Comparison of ENCODE assay signal across 2 cellular contexts in the genomic region with DNA sequence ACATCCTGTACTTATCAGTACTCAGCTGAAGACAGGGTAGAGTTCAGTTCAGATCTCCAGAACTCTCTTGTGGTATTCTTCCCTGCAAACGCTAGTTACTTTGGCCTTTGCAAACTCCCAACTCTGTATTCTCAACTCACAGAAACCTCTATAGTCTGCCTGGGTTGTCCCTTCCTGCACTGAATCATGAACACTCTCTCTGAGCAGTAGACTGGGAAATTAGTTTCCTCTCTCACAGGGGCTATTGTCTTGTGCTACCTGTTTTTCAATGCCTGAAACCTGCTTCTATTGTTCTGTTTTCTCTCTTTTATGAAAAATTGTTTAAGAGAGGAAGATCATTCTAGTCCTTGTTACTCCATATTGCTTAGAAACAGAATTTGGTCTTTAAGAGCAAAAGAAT.
TF ChIP-seq lines count a peak whose summit lies in the region.

No MANE protein-coding gene starts in this region.

TF ChIP-seq in WTC11, 78 proteins besides CTCF, POLR2A, EP300 and RAD21:
- TF ChIP-seq SMAD3 (CRISPR knock-in tag; IDR thresholded peaks at IDR 0.05; ENCODE audit: borderline replicate concordance) (no peak), RORB (CRISPR knock-in tag; IDR thresholded peaks at IDR 0.05) (no peak), TEAD4 (CRISPR knock-in tag; IDR thresholded peaks at IDR 0.05) (no peak), ZNF317 (CRISPR knock-in tag; IDR thresholded peaks at IDR 0.05; ENCODE audit: borderline replicate concordance, low read depth) (no peak), HMGA2 (CRISPR knock-in tag; IDR thresholded peaks at IDR 0.05) (no peak), TCF7 (CRISPR knock-in tag; IDR thresholded peaks at IDR 0.05; ENCODE audit: low read depth) (no peak), GRHL2 (CRISPR knock-in tag; IDR thresholded peaks at IDR 0.05; ENCODE audit: insufficient replicate concordance, severe bottlenecking) (no peak), KAT7 (CRISPR knock-in tag; IDR thresholded peaks at IDR 0.05; ENCODE audit: borderline replicate concordance) (no peak), RELA (CRISPR knock-in tag; IDR thresholded peaks at IDR 0.05; ENCODE audit: borderline replicate concordance) (no peak)
- TF ChIP-seq, protein P1, sequence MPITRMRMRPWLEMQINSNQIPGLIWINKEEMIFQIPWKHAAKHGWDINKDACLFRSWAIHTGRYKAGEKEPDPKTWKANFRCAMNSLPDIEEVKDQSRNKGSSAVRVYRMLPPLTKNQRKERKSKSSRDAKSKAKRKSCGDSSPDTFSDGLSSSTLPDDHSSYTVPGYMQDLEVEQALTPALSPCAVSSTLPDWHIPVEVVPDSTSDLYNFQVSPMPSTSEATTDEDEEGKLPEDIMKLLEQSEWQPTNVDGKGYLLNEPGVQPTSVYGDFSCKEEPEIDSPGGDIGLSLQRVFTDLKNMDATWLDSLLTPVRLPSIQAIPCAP (CRISPR knock-in tag; IDR thresholded peaks at IDR 0.05) = no peak
- TF ChIP-seq, protein P2, sequence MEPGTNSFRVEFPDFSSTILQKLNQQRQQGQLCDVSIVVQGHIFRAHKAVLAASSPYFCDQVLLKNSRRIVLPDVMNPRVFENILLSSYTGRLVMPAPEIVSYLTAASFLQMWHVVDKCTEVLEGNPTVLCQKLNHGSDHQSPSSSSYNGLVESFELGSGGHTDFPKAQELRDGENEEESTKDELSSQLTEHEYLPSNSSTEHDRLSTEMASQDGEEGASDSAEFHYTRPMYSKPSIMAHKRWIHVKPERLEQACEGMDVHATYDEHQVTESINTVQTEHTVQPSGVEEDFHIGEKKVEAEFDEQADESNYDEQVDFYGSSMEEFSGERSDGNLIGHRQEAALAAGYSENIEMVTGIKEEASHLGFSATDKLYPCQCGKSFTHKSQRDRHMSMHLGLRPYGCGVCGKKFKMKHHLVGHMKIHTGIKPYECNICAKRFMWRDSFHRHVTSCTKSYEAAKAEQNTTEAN (CRISPR knock-in tag; IDR thresholded peaks at IDR 0.05) = no peak
- TF ChIP-seq, protein P3, sequence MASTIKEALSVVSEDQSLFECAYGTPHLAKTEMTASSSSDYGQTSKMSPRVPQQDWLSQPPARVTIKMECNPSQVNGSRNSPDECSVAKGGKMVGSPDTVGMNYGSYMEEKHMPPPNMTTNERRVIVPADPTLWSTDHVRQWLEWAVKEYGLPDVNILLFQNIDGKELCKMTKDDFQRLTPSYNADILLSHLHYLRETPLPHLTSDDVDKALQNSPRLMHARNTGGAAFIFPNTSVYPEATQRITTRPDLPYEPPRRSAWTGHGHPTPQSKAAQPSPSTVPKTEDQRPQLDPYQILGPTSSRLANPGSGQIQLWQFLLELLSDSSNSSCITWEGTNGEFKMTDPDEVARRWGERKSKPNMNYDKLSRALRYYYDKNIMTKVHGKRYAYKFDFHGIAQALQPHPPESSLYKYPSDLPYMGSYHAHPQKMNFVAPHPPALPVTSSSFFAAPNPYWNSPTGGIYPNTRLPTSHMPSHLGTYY (CRISPR knock-in tag; IDR thresholded peaks at IDR 0.05) = no peak
- TF ChIP-seq, protein P4, sequence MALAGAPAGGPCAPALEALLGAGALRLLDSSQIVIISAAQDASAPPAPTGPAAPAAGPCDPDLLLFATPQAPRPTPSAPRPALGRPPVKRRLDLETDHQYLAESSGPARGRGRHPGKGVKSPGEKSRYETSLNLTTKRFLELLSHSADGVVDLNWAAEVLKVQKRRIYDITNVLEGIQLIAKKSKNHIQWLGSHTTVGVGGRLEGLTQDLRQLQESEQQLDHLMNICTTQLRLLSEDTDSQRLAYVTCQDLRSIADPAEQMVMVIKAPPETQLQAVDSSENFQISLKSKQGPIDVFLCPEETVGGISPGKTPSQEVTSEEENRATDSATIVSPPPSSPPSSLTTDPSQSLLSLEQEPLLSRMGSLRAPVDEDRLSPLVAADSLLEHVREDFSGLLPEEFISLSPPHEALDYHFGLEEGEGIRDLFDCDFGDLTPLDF (CRISPR knock-in tag; IDR thresholded peaks at IDR 0.05) = no peak
- TF ChIP-seq, protein P5, sequence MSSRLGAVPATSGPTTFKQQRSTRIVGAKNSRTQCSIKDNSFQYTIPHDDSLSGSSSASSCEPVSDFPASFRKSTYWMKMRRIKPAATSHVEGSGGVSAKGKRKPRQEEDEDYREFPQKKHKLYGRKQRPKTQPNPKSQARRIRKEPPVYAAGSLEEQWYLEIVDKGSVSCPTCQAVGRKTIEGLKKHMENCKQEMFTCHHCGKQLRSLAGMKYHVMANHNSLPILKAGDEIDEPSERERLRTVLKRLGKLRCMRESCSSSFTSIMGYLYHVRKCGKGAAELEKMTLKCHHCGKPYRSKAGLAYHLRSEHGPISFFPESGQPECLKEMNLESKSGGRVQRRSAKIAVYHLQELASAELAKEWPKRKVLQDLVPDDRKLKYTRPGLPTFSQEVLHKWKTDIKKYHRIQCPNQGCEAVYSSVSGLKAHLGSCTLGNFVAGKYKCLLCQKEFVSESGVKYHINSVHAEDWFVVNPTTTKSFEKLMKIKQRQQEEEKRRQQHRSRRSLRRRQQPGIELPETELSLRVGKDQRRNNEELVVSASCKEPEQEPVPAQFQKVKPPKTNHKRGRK (CRISPR knock-in tag; IDR thresholded peaks at IDR 0.05; ENCODE audit: borderline replicate concordance) = no peak

TF ChIP-seq in endothelial cell of umbilical vein, 7 proteins besides CTCF, POLR2A, EP300 and RAD21:
- TF ChIP-seq MYC (IDR thresholded peaks at IDR 0.05; ENCODE audit: low read depth, low read length) (no peak), MAX (IDR thresholded peaks at IDR 0.05; ENCODE audit: insufficient read depth, insufficient read length) (no peak), GATA2 (IDR thresholded peaks at IDR 0.05; ENCODE audit: insufficient read depth, insufficient read length, low read depth, low read length) (no peak), FOS (IDR thresholded peaks at IDR 0.05; ENCODE audit: borderline replicate concordance, insufficient read depth, low read length) (no peak), EZH2 (IDR thresholded peaks at IDR 0.05; ENCODE audit: borderline replicate concordance, low read depth, low read length, severe bottlenecking) (no peak), JUN (IDR thresholded peaks at IDR 0.05; ENCODE audit: borderline replicate concordance, insufficient read depth, insufficient read length, low read depth) (no peak), POLR2AphosphoS5 (IDR thresholded peaks at IDR 0.05; ENCODE audit: insufficient read depth, low read depth, low read length) (no peak)
